In genomic region chr3:186160691-186161243, GRCh38 we compare ENCODE assay signal across 23 cellular contexts.
"Had no signal": no experiment of that assay in that cellular context is flagged by ENCODE, and none has a peak within 500 bp of the region (broad histone marks: within the 10 kb centered on the region; RNA-seq: fewer than 3 reads in every experiment).

No MANE protein-coding gene starts in this region.

- H3K4me3 Mint-ChIP-seq: activated naive CD4-positive, alpha-beta T cell treated with anti-CD3 and anti-CD28 coated beads for 36 hours; activated naive CD8-positive, alpha-beta T cell treated with anti-CD3 and anti-CD28 coated beads, Interleukin-2, amount 10 ng/mL, durations not matched to agents 7 days and 5 days; activated T-cell treated with anti-CD3 and anti-CD28 coated beads, Interleukin-2, amount 50 U/mL, for 4 hours; dendritic cell treated with granulocyte-macrophage colony-stimulating factor and Interleukin-4, amounts not matched to agents 40 ng/mL and 50 ng/mL, for 4 days; nephron had no signal

- H3K36me3 Mint-ChIP-seq: activated naive CD8-positive, alpha-beta T cell treated with anti-CD3 and anti-CD28 coated beads, Interleukin-2, amount 10 ng/mL, durations not matched to agents 7 days and 5 days had no signal

- H3K4me1 Mint-ChIP-seq: nephron had no signal

- H3K9me3 ChIP-seq: neutrophil, ovary, prostate gland, spleen, testis, upper lobe of left lung had no signal

- H3K4me1 ChIP-seq: prostate gland, spleen, testis, upper lobe of left lung had no signal

- H3K4me3 ChIP-seq: ovary, prostate gland, spleen, testis, upper lobe of left lung had no signal

- ATAC-seq: activated T-cell treated with anti-CD3 and anti-CD28 coated beads, Interleukin-2, amount 50 U/mL, for 4 hours had no signal

- DNase-seq: activated CD4-positive, alpha-beta T cell treated with anti-CD3 and anti-CD28 coated beads for 1 hour; activated CD4-positive, alpha-beta T cell treated with anti-CD3 and anti-CD28 coated beads, Interleukin-2, amount 50 U/mL, for 1 hour; activated CD8-positive, alpha-beta memory T cell treated with anti-CD3 and anti-CD28 coated beads for 24 hours; activated CD8-positive, alpha-beta memory T cell treated with anti-CD3 and anti-CD28 coated beads, Interleukin-2, amount 50 U/mL, for 48 hours; activated naive CD4-positive, alpha-beta T cell treated with anti-CD3 and anti-CD28 coated beads for 36 hours; activated naive CD8-positive, alpha-beta T cell treated with anti-CD3 and anti-CD28 coated beads, Interleukin-2, amount 10 ng/mL, durations not matched to agents 7 days and 5 days; activated T-cell treated with anti-CD3 and anti-CD28 coated beads, Interleukin-2, amount 50 U/mL, for 4 hours; amygdala; effector CD4-positive, alpha-beta T cell; glutamatergic neuron; hippocampal formation; ovary; spleen; stimulated activated CD4-positive, alpha-beta T cell treated with anti-CD3 and anti-CD28 coated beads, Interleukin-4, amount 100 ng/mL, for 1 hour; stimulated activated naive CD4-positive, alpha-beta T cell; T-helper 1 cell; testis; upper lobe of left lung; WERI-Rb-1 had no signal

- H3K27ac Mint-ChIP-seq: activated naive CD4-positive, alpha-beta T cell treated with anti-CD3 and anti-CD28 coated beads for 36 hours; activated naive CD8-positive, alpha-beta T cell treated with anti-CD3 and anti-CD28 coated beads, Interleukin-2, amount 10 ng/mL, durations not matched to agents 7 days and 5 days; nephron had no signal

- H3K9me3 Mint-ChIP-seq: activated naive CD4-positive, alpha-beta T cell treated with anti-CD3 and anti-CD28 coated beads for 36 hours; activated naive CD8-positive, alpha-beta T cell treated with anti-CD3 and anti-CD28 coated beads, Interleukin-2, amount 10 ng/mL, durations not matched to agents 7 days and 5 days; activated T-cell treated with anti-CD3 and anti-CD28 coated beads, Interleukin-2, amount 50 U/mL, for 4 hours; dendritic cell treated with granulocyte-macrophage colony-stimulating factor and Interleukin-4, amounts not matched to agents 40 ng/mL and 50 ng/mL, for 4 days; nephron had no signal

- H3K27ac ChIP-seq: neutrophil, ovary, prostate gland, spleen, testis, upper lobe of left lung, WERI-Rb-1 had no signal

- H3K36me3 ChIP-seq: ovary, prostate gland, upper lobe of left lung, WERI-Rb-1 had no signal
